ENCODE assay signal across 8 cellular contexts in genomic region chr12:57430117-57430930, GRCh38. TPM values are rescaled to one million over a fixed set of nuclear protein-coding genes. Genes with fewer than 3 reads are reported as not detected.
DNase-seq lines count a peak whose midpoint lies in the region; ATAC-seq, FAIRE-seq and TF ChIP-seq lines count a peak whose summit lies in the region.

No MANE protein-coding gene starts in this region.

- H3K36me3 ChIP-seq in CD4-positive, CD25-positive, alpha-beta regulatory T cell (ENCODE audit: control insufficient read depth, insufficient read depth, low read length), result peaks cover 3% of the 10 kb centered on the region
- H3K36me3 ChIP-seq in PC-9 (ENCODE audit: low read depth) (no peaks in the 10 kb centered on the region), iPS-18a (ENCODE audit: control insufficient read depth, low read depth, low read length) (no peaks in the 10 kb centered on the region), small intestine (ENCODE audit: control insufficient read depth in 2 of 2, insufficient read depth in 2 of 2, low read length in 2 of 2) (no peaks in the 10 kb centered on the region)

- H3K4me1 ChIP-seq in CD4-positive, CD25-positive, alpha-beta regulatory T cell (ENCODE audit: control insufficient read depth, insufficient read depth, low read length, poor library complexity, severe bottlenecking), result peaks cover 23% of the 10 kb centered on the region
- H3K4me1 ChIP-seq in PC-9 (replicated peaks; ENCODE audit: insufficient read depth), result peaks cover 18% of the 10 kb centered on the region
- peaks cover 10% of the 10 kb centered on the region for H3K4me1 ChIP-seq in iPS-18a (ENCODE audit: control insufficient read depth, low read depth, low read length)
- H3K4me1 ChIP-seq in small intestine (ENCODE audit: control insufficient read depth in 2 of 2, insufficient read depth in 1 of 2, low read depth in 1 of 2, low read length in 1 of 2), result peaks cover 0 to 3% of the 10 kb centered on the region in 2 donors

- DNase-seq in CD4-positive, CD25-positive, alpha-beta regulatory T cell, result peak in 2 of 3 donors; percentile 52 to 58
- peak in 1 of 2 experiments; percentile 69 for DNase-seq in PC-9
- peak; percentile 45 for DNase-seq in astrocyte of the hippocampus (ENCODE audit: low read depth, low spot score)
- DNase-seq in small intestine, result peak; percentile 40
- DNase-seq in D721Med (ENCODE audit: insufficient read length, low spot score), result no peak

- intact Hi-C loops in PC-9 (cut with micrococcal nuclease; ENCODE audit: unreplicated experiment), result no loop called here

- no peaks in the 10 kb centered on the region for H3K9me3 ChIP-seq in CD4-positive, CD25-positive, alpha-beta regulatory T cell (ENCODE audit: control insufficient read depth in 2 of 2, low read length in 2 of 2)
- H3K9me3 ChIP-seq in PC-9 (ENCODE audit: insufficient read depth, low read depth) (no peaks in the 10 kb centered on the region), iPS-18a (ENCODE audit: control insufficient read depth, low read depth, low read length) (no peaks in the 10 kb centered on the region), small intestine (ENCODE audit: control insufficient read depth, low read depth) (no peaks in the 10 kb centered on the region)

- peaks cover 11% of the 10 kb centered on the region for H3K27me3 Mint-ChIP-seq in CD4-positive, CD25-positive, alpha-beta regulatory T cell

- TF ChIP-seq CTCF in PC-9 (conservative IDR thresholded peaks at IDR 0.05) (no peak), D721Med (IDR thresholded peaks at IDR 0.05; ENCODE audit: insufficient read depth, missing control alignments) (no peak)

- WGBS in small intestine, 3 donors, result 0 to 1% (median 0%) methylated on average over 45 to 74 of the region's 74 CpGs

- ATAC-seq in CD4-positive, CD25-positive, alpha-beta regulatory T cell (ENCODE audit: low read depth in 2 of 2), result peak; percentile 50 to 53
- ATAC-seq in GM18907 (IDR thresholded peaks at IDR 0.05; ENCODE audit: unreplicated experiment) (peak; percentile 45), HG03103 (IDR thresholded peaks at IDR 0.05; ENCODE audit: low read depth, unreplicated experiment) (peak; percentile 46)

- peaks cover 4% of the 10 kb centered on the region for H3K36me3 Mint-ChIP-seq in CD4-positive, CD25-positive, alpha-beta regulatory T cell

- peak overlapping the region; percentile 78 for H3K9ac ChIP-seq in iPS-18a (ENCODE audit: low read length)

- CTCF ChIA-PET in PC-9 (lab: Charles Lee), result no interaction called here

- peak overlapping the region; percentile 99 to 100 (median 100) for H3K4me3 Mint-ChIP-seq in CD4-positive, CD25-positive, alpha-beta regulatory T cell

- no peaks in the 10 kb centered on the region for H3K27me3 ChIP-seq in CD4-positive, CD25-positive, alpha-beta regulatory T cell (ENCODE audit: control insufficient read depth, insufficient read depth, low read length)
- H3K27me3 ChIP-seq in PC-9 (ENCODE audit: insufficient read depth, low read depth) (no peaks in the 10 kb centered on the region), iPS-18a (ENCODE audit: control insufficient read depth, insufficient read depth, low read length) (no peaks in the 10 kb centered on the region), small intestine (ENCODE audit: control insufficient read depth in 2 of 2, insufficient read depth in 2 of 2, low read length in 2 of 2) (no peaks in the 10 kb centered on the region)

- peak overlapping the region; percentile 76 for H2AFZ ChIP-seq in PC-9

- BruUV-seq in PC-9 (replicated peaks; lab: Mats Ljungman, UMichigan), result no TSS peak

- H3K9me3 Mint-ChIP-seq in CD4-positive, CD25-positive, alpha-beta regulatory T cell, result peaks cover 0 to 1% (median 0%) of the 10 kb centered on the region in 7 donors

- POLR2A ChIA-PET in PC-9 (lab: Charles Lee; ENCODE audit: unreplicated experiment), result no interaction called here

- peaks cover 13 to 56% (median 34%) of the 10 kb centered on the region in 4 donors for H3K4me1 Mint-ChIP-seq in CD4-positive, CD25-positive, alpha-beta regulatory T cell

- peak overlapping the region; percentile 99 to 100 (median 100) for H3K27ac Mint-ChIP-seq in CD4-positive, CD25-positive, alpha-beta regulatory T cell

- no peaks in the 10 kb centered on the region for H3K9me2 ChIP-seq in PC-9 (ENCODE audit: insufficient read depth)

- H3K79me2 ChIP-seq in PC-9 (ENCODE audit: low read depth), result peaks cover 21% of the 10 kb centered on the region

- H4K20me1 ChIP-seq in PC-9 (ENCODE audit: insufficient read depth), result no peaks in the 10 kb centered on the region

- H3F3A ChIP-seq in PC-9 (ENCODE audit: insufficient read depth, low read depth), result peaks cover 13% of the 10 kb centered on the region; the same call in 1 of the 2 replicates

- FAIRE-seq in small intestine (lab: Jason Lieb, UNC), result no peak
- no peak for FAIRE-seq in D721Med (lab: Jason Lieb, UNC)

- H3K4me3 ChIP-seq in CD4-positive, CD25-positive, alpha-beta regulatory T cell (ENCODE audit: low read depth, low read length), result peak overlapping the region; percentile 89
- H3K4me3 ChIP-seq in PC-9 (peak overlapping the region; percentile 74), iPS-18a (ENCODE audit: low read length) (peak overlapping the region; percentile 80), small intestine (ENCODE audit: low read depth in 1 of 2, low read length in 2 of 2) (peak overlapping the region; percentile 72 to 97)

- peak overlapping the region; percentile 90 for H3K4me2 ChIP-seq in PC-9

- H3K27ac ChIP-seq in CD4-positive, CD25-positive, alpha-beta regulatory T cell (ENCODE audit: insufficient read depth, low read length, poor library complexity, severe bottlenecking), result peak overlapping the region; percentile 96
- H3K27ac ChIP-seq in PC-9, result peak overlapping the region; percentile 91
- peak overlapping the region; percentile 70 for H3K27ac ChIP-seq in iPS-18a (ENCODE audit: low read length)
- peak overlapping the region; percentile 90 to 94 for H3K27ac ChIP-seq in small intestine (ENCODE audit: low read depth in 1 of 2, low read length in 1 of 2)

RNA-seq across cellular contexts. Expression of gene R3HDM2, which starts 0.5 kb away (rescaled TPM):
- total RNA-seq in CD4-positive, CD25-positive, alpha-beta regulatory T cell, result 115 TPM
- polyA plus RNA-seq in CD4-positive, CD25-positive, alpha-beta regulatory T cell, result 1 to 10 TPM; 6.0 to 8.6 (median 8.0) TPM
- 54.4 and 65.1 TPM in 2 replicates for total RNA-seq in PC-9 (2021)
- polyA plus RNA-seq in small intestine, result 10 to 100 TPM; 14.5 to 21.7 (median 15.7) TPM

RNA-seq across cellular contexts. Expression of gene INHBC, which starts 4.3 kb away (rescaled TPM):
- total RNA-seq in CD4-positive, CD25-positive, alpha-beta regulatory T cell, result not detected
- polyA plus RNA-seq in CD4-positive, CD25-positive, alpha-beta regulatory T cell, result under 1 TPM in 1 of 4 donors, not detected in 3; 0.21 TPM
- 0.35 TPM in 1 of 2 replicates, not detected in the other for total RNA-seq in PC-9 (2021)
- under 1 TPM in 1 of 3 donors, not detected in 2; 0.03 TPM for polyA plus RNA-seq in small intestine

RNA-seq across cellular contexts. Expression of gene INHBE, which starts 24.8 kb away (rescaled TPM):
- total RNA-seq in CD4-positive, CD25-positive, alpha-beta regulatory T cell, result not detected
- under 1 TPM in 1 of 4 donors, not detected in 3; 0.06 TPM for polyA plus RNA-seq in CD4-positive, CD25-positive, alpha-beta regulatory T cell
- 0.73 and 0.90 TPM in 2 replicates for total RNA-seq in PC-9 (2021)
- polyA plus RNA-seq in small intestine, result 1 to 10 TPM in 1 of 3 donors, not detected in 2; 1.4 TPM

RNA-seq across cellular contexts. Expression of gene GLI1, which starts 29.3 kb away (rescaled TPM):
- total RNA-seq in CD4-positive, CD25-positive, alpha-beta regulatory T cell, result 0.47 TPM
- polyA plus RNA-seq in CD4-positive, CD25-positive, alpha-beta regulatory T cell, result under 1 TPM in 3 of 4 donors, not detected in 1; 0.07 to 0.23 (median 0.13) TPM
- not detected in 2 replicates for total RNA-seq in PC-9 (2021)
- 1 to 10 TPM in 2 of 3 donors, not detected in 1; 1.5 to 1.9 TPM for polyA plus RNA-seq in small intestine

RNA-seq across cellular contexts. Expression of gene ARHGAP9, which starts 49.3 kb away (rescaled TPM):
- total RNA-seq in CD4-positive, CD25-positive, alpha-beta regulatory T cell, result 403 TPM
- 100 to 1,000 TPM; 173 to 192 (median 182) TPM for polyA plus RNA-seq in CD4-positive, CD25-positive, alpha-beta regulatory T cell
- not detected in 2 replicates for total RNA-seq in PC-9 (2021)
- polyA plus RNA-seq in small intestine, result 10 to 100 TPM in 1 of 3 donors, 1 to 10 TPM in 2; 4.2 to 39.2 (median 8.9) TPM
